ENCODE assay signal across 6 cellular contexts in the genomic region with DNA sequence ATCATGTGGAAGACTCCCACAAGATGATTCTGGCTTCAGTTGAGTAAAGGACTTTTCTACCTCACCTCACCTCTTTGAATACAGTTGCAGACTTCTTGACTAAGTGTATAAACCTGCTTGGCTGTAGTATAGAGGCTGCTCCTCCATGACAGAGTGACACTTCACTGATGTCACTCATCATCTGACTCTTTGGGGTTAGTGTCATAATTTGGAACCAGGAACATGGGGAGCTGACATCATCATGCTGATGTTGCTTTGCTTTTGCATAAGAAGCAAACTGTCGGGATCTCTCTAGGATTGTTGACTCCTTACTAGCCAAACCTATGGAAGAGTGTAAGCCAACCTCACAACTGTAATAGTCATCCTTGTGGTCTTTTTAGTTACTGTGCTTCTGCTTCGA.
"Had no signal": no experiment of that assay in that cellular context is flagged by ENCODE, and none has a peak within 500 bp of the region (broad histone marks: within the 10 kb centered on the region; RNA-seq: fewer than 3 reads in every experiment).

No MANE protein-coding gene starts in this region.

- H3K36me3 ChIP-seq: HAP-1 had no signal

- H3K27me3 Mint-ChIP-seq: IgD-negative memory B cell had no signal

- H3K4me3 Mint-ChIP-seq: IgD-negative memory B cell had no signal

- H3K4me3 ChIP-seq: GM23248, HAP-1 had no signal

- H3K9me3 ChIP-seq: HAP-1 had no signal

- H3K4me1 Mint-ChIP-seq: IgD-negative memory B cell had no signal

- H3K9ac ChIP-seq: GM23248 had no signal

- H3K27ac Mint-ChIP-seq: IgD-negative memory B cell had no signal

- DNase-seq: GM23248, GOT3, H7, KBM-7 had no signal

- H2AFZ ChIP-seq: GM23248 had no signal

- H3K27ac ChIP-seq: GM23248 had no signal

- H3K4me1 ChIP-seq: HAP-1 had no signal

- H3K9me3 Mint-ChIP-seq: IgD-negative memory B cell had no signal
